Comparison of ENCODE assay signal across 12 cellular contexts in genomic region chr16:30860729-30861128, GRCh38. TPM values are rescaled to one million over a fixed set of nuclear protein-coding genes. Genes with fewer than 3 reads are reported as not detected.
A peak's percentile ranks its signal among the peaks of the same experiment; 100 is the strongest.
DNase-seq lines count a peak whose midpoint lies in the region; TF ChIP-seq lines count a peak whose summit lies in the region.
"Not testable (repeated sequence)": the region's sequence is repeated elsewhere in the genome, so short reads cannot be mapped to it uniquely, and the experiment has no call there.
"Had no signal": no experiment of that assay in that cellular context is flagged by ENCODE, and none has a peak within 500 bp of the region (broad histone marks: within the 10 kb centered on the region; RNA-seq: fewer than 3 reads in every experiment).

No MANE protein-coding gene starts in this region.

- not testable (repeated sequence) for H3K27ac Mint-ChIP-seq in endodermal cell, neural progenitor cell
- peak overlapping the region; percentile 9 for H3K27ac Mint-ChIP-seq in nephron progenitor cell

- H3K79me2 ChIP-seq in neural progenitor cell (ENCODE audit: low read depth), result not testable (repeated sequence)

- not testable (repeated sequence) for H3K9me3 Mint-ChIP-seq in endodermal cell, nephron progenitor cell, neural progenitor cell

- H3K4me3 ChIP-seq in WERI-Rb-1 (ENCODE audit: low read depth, low read length); endodermal cell (ENCODE audit: low read length); neural progenitor cell: not testable (repeated sequence)

- H3K36me3 Mint-ChIP-seq in endodermal cell (ENCODE audit: low read depth) (peaks cover 12% of the 10 kb centered on the region), nephron progenitor cell (ENCODE audit: low read depth) (peaks cover 23% of the 10 kb centered on the region)
- not testable (repeated sequence) for H3K36me3 Mint-ChIP-seq in neural progenitor cell

- H3F3A ChIP-seq in neural progenitor cell (ENCODE audit: low read depth), result not testable (repeated sequence)

- 78 to 87% methylated on average over 3 to 7 of the region's 7 CpGs for WGBS in endodermal cell (ENCODE audit: insufficient coverage in 1 of 2, insufficient read length in 1 of 2), 2 experiments

- H3K27me3 ChIP-seq in WERI-Rb-1 (ENCODE audit: insufficient read depth, low read depth, severe bottlenecking); endodermal cell (ENCODE audit: control insufficient read depth, insufficient read depth, low read length, poor library complexity, severe bottlenecking); neural progenitor cell: not testable (repeated sequence)

- H3K36me3 ChIP-seq in WERI-Rb-1; endodermal cell (ENCODE audit: control insufficient read depth, insufficient read depth, low read length); neural progenitor cell: not testable (repeated sequence)

- peaks cover 36% of the 10 kb centered on the region for H3K27me3 Mint-ChIP-seq in endodermal cell (ENCODE audit: insufficient read depth)
- not testable (repeated sequence) for H3K27me3 Mint-ChIP-seq in nephron progenitor cell (ENCODE audit: low read depth, poor library complexity); neural progenitor cell (ENCODE audit: insufficient read depth, low read depth)

- H3K27ac ChIP-seq in WERI-Rb-1, result peak overlapping the region; percentile 84
- not testable (repeated sequence) for H3K27ac ChIP-seq in endodermal cell (ENCODE audit: low read depth, low read length); neural progenitor cell

- peaks cover 22% of the 10 kb centered on the region for H3K4me1 Mint-ChIP-seq in endodermal cell
- peaks cover 24% of the 10 kb centered on the region for H3K4me1 Mint-ChIP-seq in nephron progenitor cell
- not testable (repeated sequence) for H3K4me1 Mint-ChIP-seq in neural progenitor cell

- H2AFZ ChIP-seq in neural progenitor cell (replicated peaks), result not testable (repeated sequence)

- TF ChIP-seq CTCF in WERI-Rb-1 (IDR thresholded peaks at IDR 0.05; ENCODE audit: low read depth, low read length); endodermal cell (conservative IDR thresholded peaks at IDR 0.05); nephron progenitor cell (IDR thresholded peaks at IDR 0.05); neural progenitor cell (IDR thresholded peaks at IDR 0.05): not testable (repeated sequence)

- H3K9me3 ChIP-seq in WERI-Rb-1 (ENCODE audit: severe bottlenecking); endodermal cell (ENCODE audit: control insufficient read depth, low read length); neural progenitor cell (ENCODE audit: low read depth): not testable (repeated sequence)

- H3K4me3 Mint-ChIP-seq in endodermal cell, result peak overlapping the region; percentile 2
- not testable (repeated sequence) for H3K4me3 Mint-ChIP-seq in nephron progenitor cell
- peak overlapping the region; percentile 24 for H3K4me3 Mint-ChIP-seq in neural progenitor cell

- H3K9ac ChIP-seq in endodermal cell (ENCODE audit: extremely low read depth, low read length, poor library complexity, severe bottlenecking); neural progenitor cell: not testable (repeated sequence)

- DNase-seq in NCI-H82 (lab: John Stamatoyannopoulos, UW), result peak; percentile 83
- DNase-seq in NCI-H82 treated with DMSO at 0.1 percent for 48 hours (lab: John Stamatoyannopoulos, UW; ENCODE audit: unreplicated experiment), result peak; percentile 60
- peak; percentile 89 for DNase-seq in WERI-Rb-1
- peak; percentile 53 for DNase-seq in ecto neural progenitor cell (ENCODE audit: low spot score)
- DNase-seq in endodermal cell, nephron progenitor cell: not testable (repeated sequence)
- peak; percentile 34 for DNase-seq in neural progenitor cell (ENCODE audit: low spot score)

- H3K4me2 ChIP-seq in neural progenitor cell, result peak overlapping the region; percentile 13

- not testable (repeated sequence) for H4K20me1 ChIP-seq in neural progenitor cell (ENCODE audit: low read depth)

- not testable (repeated sequence) for H3K4me1 ChIP-seq in endodermal cell (ENCODE audit: control insufficient read depth, insufficient read depth, low read length); neural progenitor cell

RNA-seq across cellular contexts. Expression of gene BCL7C, which starts 33.1 kb away (rescaled TPM):
- total RNA-seq in endodermal cell (10 to 100 TPM; 64.7 to 67.6 TPM), neural progenitor cell (ENCODE audit: low replicate concordance) (18.3 and 32.1 TPM in 2 replicates)
- 39.4 TPM for polyA plus RNA-seq in endodermal cell (2013, experiment 1 of 2)
- polyA plus RNA-seq in endodermal cell (2013, experiment 2 of 2), result 41.9 TPM

RNA-seq across cellular contexts. Expression of gene CTF1, which starts 35.7 kb away (rescaled TPM):
- total RNA-seq in endodermal cell, result 1 to 10 TPM; 3.1 to 3.3 TPM
- 3.8 TPM for polyA plus RNA-seq in endodermal cell (2013, experiment 1 of 2)
- polyA plus RNA-seq in endodermal cell (2013, experiment 2 of 2), result 2.8 TPM
- 0.39 and 1.5 TPM in 2 replicates for total RNA-seq in neural progenitor cell (ENCODE audit: low replicate concordance)
- total RNA-seq: CD8-positive, alpha-beta T cell had no signal
- polyA plus RNA-seq: CD14-positive monocyte; CD4-positive, alpha-beta memory T cell; CD4-positive, CD25-positive, alpha-beta regulatory T cell; CD8-positive, alpha-beta memory T cell had no signal
